ENCODE assay signal across 1 cellular context in the genomic region with DNA sequence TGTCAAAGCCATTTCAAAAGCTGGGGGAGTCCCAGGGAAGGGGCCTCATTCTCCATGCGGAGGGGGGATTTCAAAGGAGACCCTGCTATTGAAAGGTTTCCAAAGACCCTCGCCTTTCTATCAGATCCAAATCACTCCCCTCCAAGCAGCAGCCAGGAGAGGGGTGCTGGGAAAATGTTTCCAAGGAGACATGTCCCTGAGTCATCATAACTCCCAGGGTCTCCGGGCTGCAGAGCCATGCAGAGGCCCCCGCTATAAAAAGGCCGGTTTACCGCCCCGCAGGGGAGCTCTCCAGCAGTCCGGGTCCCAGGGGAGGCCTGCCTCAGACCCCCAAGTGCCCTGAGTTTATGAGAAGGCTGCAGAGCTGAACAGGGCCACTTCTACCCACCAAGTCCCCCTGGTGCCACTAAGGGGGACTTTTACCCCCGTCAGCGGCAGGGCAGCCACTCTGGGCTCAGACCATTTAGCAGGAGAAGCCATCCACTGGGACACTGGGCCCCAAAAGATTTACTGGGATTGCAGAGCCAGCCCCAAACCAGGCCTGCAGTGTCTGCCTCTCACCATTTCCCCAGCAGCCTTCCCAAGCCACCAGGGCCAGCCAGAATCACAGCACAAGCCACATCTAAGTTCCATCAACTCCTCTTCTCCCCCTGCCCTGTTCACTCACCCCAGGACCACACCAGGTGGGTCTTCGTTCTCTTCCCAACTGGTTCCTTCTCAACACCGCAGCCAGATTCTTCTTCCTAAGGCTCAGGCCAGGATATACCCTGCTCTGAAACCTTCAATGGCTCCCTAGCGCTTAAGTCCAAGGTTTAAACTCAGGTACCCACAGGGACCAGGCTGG.
TF ChIP-seq lines count a peak whose summit lies in the region.

No MANE protein-coding gene starts in this region.

TF ChIP-seq in HepG2, 621 proteins besides CTCF, POLR2A, EP300 and RAD21 (continued from another document):
- TF ChIP-seq SP5 (CRISPR knock-in tag; IDR thresholded peaks at IDR 0.05; ENCODE audit: borderline replicate concordance, low read depth): no peak
- no peak for TF ChIP-seq PRDM4 (CRISPR knock-in tag; IDR thresholded peaks at IDR 0.05; ENCODE audit: borderline replicate concordance)
- TF ChIP-seq, protein P1, sequence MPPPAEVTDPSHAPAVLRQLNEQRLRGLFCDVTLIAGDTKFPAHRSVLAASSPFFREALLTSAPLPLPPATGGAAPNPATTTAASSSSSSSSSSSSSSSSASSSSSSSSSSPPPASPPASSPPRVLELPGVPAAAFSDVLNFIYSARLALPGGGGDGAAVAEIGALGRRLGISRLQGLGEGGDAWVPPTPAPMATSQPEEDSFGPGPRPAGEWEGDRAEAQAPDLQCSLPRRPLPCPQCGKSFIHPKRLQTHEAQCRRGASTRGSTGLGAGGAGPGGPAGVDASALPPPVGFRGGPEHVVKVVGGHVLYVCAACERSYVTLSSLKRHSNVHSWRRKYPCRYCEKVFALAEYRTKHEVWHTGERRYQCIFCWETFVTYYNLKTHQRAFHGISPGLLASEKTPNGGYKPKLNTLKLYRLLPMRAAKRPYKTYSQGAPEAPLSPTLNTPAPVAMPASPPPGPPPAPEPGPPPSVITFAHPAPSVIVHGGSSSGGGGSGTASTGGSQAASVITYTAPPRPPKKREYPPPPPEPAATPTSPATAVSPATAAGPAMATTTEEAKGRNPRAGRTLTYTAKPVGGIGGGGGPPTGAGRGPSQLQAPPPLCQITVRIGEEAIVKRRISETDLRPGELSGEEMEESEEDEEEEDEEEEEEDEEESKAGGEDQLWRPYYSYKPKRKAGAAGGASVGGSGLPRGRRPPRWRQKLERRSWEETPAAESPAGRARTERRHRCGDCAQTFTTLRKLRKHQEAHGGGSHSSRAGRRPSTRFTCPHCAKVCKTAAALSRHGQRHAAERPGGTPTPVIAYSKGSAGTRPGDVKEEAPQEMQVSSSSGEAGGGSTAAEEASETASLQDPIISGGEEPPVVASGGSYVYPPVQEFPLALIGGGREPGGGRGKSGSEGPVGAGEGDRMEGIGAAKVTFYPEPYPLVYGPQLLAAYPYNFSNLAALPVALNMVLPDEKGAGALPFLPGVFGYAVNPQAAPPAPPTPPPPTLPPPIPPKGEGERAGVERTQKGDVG (CRISPR knock-in tag; IDR thresholded peaks at IDR 0.05; ENCODE audit: borderline replicate concordance): no peak
- TF ChIP-seq SOX6 (IDR thresholded peaks at IDR 0.05): no peak
- TF ChIP-seq SOX6 (CRISPR knock-in tag; IDR thresholded peaks at IDR 0.05): no peak
- no peak for TF ChIP-seq ZNF879 (CRISPR knock-in tag; IDR thresholded peaks at IDR 0.05)
- TF ChIP-seq ZBTB3 (CRISPR knock-in tag; IDR thresholded peaks at IDR 0.05; ENCODE audit: borderline replicate concordance, low read depth): no peak
